ENCODE assay signal across 20 cellular contexts in genomic region chr5:163941068-163941467, GRCh38.
"Had no signal": no experiment of that assay in that cellular context is flagged by ENCODE, and none has a peak within 500 bp of the region (broad histone marks: within the 10 kb centered on the region; RNA-seq: fewer than 3 reads in every experiment).

No MANE protein-coding gene starts in this region.

- H3K79me2 ChIP-seq: parathyroid adenoma had no signal

- H2AFZ ChIP-seq: parathyroid adenoma had no signal

- H3K27me3 ChIP-seq: ascending aorta, breast epithelium, neutrophil, tibial artery had no signal

- H3K4me1 ChIP-seq: ascending aorta, breast epithelium, left ventricle myocardium inferior, parathyroid adenoma, tibial artery had no signal

- H3K4me1 Mint-ChIP-seq: activated CD8-positive, alpha-beta memory T cell treated with anti-CD3 and anti-CD28 coated beads, Interleukin-2, amount 10 ng/mL, durations not matched to agents 7 days and 5 days; activated naive CD4-positive, alpha-beta T cell treated with anti-CD3 and anti-CD28 coated beads, Interleukin-2, amount 10 ng/mL, durations not matched to agents 7 days and 5 days; naive thymus-derived CD4-positive, alpha-beta T cell had no signal

- H3K4me3 ChIP-seq: ascending aorta, breast epithelium, left ventricle myocardium inferior, mucosa of descending colon, tibial artery had no signal

- H3K27ac Mint-ChIP-seq: activated CD4-positive, alpha-beta memory T cell treated with anti-CD3 and anti-CD28 coated beads for 36 hours; activated CD8-positive, alpha-beta memory T cell treated with anti-CD3 and anti-CD28 coated beads, Interleukin-2, amount 10 ng/mL, durations not matched to agents 7 days and 5 days; activated naive CD4-positive, alpha-beta T cell treated with anti-CD3 and anti-CD28 coated beads, Interleukin-2, amount 10 ng/mL, durations not matched to agents 7 days and 5 days; naive thymus-derived CD4-positive, alpha-beta T cell; stimulated activated naive B cell treated with anti-CD40 and anti-IgM and Interleukin-4, amounts not matched to agents 10 μg/mL and 1 μg/mL and 100 μg/mL, for 72 hours had no signal

- ATAC-seq: activated CD8-positive, alpha-beta memory T cell treated with anti-CD3 and anti-CD28 coated beads, Interleukin-2, amount 10 ng/mL, durations not matched to agents 7 days and 5 days; mucosa of descending colon; naive thymus-derived CD4-positive, alpha-beta T cell; stimulated activated naive B cell treated with anti-CD40 and anti-IgM and Interleukin-4, amounts not matched to agents 10 μg/mL and 1 μg/mL and 100 μg/mL, for 72 hours had no signal

- H3K4me3 Mint-ChIP-seq: activated CD4-positive, alpha-beta memory T cell treated with anti-CD3 and anti-CD28 coated beads for 36 hours; activated CD8-positive, alpha-beta memory T cell treated with anti-CD3 and anti-CD28 coated beads, Interleukin-2, amount 10 ng/mL, durations not matched to agents 7 days and 5 days; activated naive CD4-positive, alpha-beta T cell treated with anti-CD3 and anti-CD28 coated beads, Interleukin-2, amount 10 ng/mL, durations not matched to agents 7 days and 5 days; naive thymus-derived CD4-positive, alpha-beta T cell; stimulated activated naive B cell treated with anti-CD40 and anti-IgM and Interleukin-4, amounts not matched to agents 10 μg/mL and 1 μg/mL and 100 μg/mL, for 72 hours had no signal

- H3K9me3 ChIP-seq: ascending aorta, mucosa of descending colon, neutrophil, tibial artery had no signal

- H3K27ac ChIP-seq: ascending aorta, breast epithelium, left ventricle myocardium inferior, neutrophil, parathyroid adenoma, tibial artery had no signal

- DNase-seq: activated CD4-positive, alpha-beta memory T cell treated with anti-CD3 and anti-CD28 coated beads for 36 hours; activated CD8-positive, alpha-beta memory T cell treated with anti-CD3 and anti-CD28 coated beads, Interleukin-2, amount 10 ng/mL, durations not matched to agents 7 days and 5 days; activated naive CD4-positive, alpha-beta T cell treated with anti-CD3 and anti-CD28 coated beads, Interleukin-2, amount 10 ng/mL, durations not matched to agents 7 days and 5 days; activated T-cell treated with anti-CD3 and anti-CD28 coated beads, Interleukin-2, amount 50 U/mL, for 1 hour; cerebellar nuclear complex; effector memory CD4-positive, alpha-beta T cell; foreskin fibroblast; hypothalamus; kidney; left ventricle myocardium inferior; mucosa of descending colon; naive thymus-derived CD4-positive, alpha-beta T cell; retina; stimulated activated naive B cell treated with anti-CD40 and anti-IgM and Interleukin-4, amounts not matched to agents 10 μg/mL and 1 μg/mL and 100 μg/mL, for 72 hours; tibial artery had no signal

- H3K9ac ChIP-seq: parathyroid adenoma had no signal

- H3K27me3 Mint-ChIP-seq: activated CD4-positive, alpha-beta memory T cell treated with anti-CD3 and anti-CD28 coated beads for 36 hours; activated CD8-positive, alpha-beta memory T cell treated with anti-CD3 and anti-CD28 coated beads, Interleukin-2, amount 10 ng/mL, durations not matched to agents 7 days and 5 days; activated naive CD4-positive, alpha-beta T cell treated with anti-CD3 and anti-CD28 coated beads, Interleukin-2, amount 10 ng/mL, durations not matched to agents 7 days and 5 days; naive thymus-derived CD4-positive, alpha-beta T cell; stimulated activated naive B cell treated with anti-CD40 and anti-IgM and Interleukin-4, amounts not matched to agents 10 μg/mL and 1 μg/mL and 100 μg/mL, for 72 hours had no signal

- H3K36me3 ChIP-seq: ascending aorta, breast epithelium, left ventricle myocardium inferior, neutrophil, tibial artery had no signal

- H3K9me3 Mint-ChIP-seq: activated CD4-positive, alpha-beta memory T cell treated with anti-CD3 and anti-CD28 coated beads for 36 hours; stimulated activated naive B cell treated with anti-CD40 and anti-IgM and Interleukin-4, amounts not matched to agents 10 μg/mL and 1 μg/mL and 100 μg/mL, for 72 hours had no signal

- H3K36me3 Mint-ChIP-seq: activated CD4-positive, alpha-beta memory T cell treated with anti-CD3 and anti-CD28 coated beads for 36 hours; activated CD8-positive, alpha-beta memory T cell treated with anti-CD3 and anti-CD28 coated beads, Interleukin-2, amount 10 ng/mL, durations not matched to agents 7 days and 5 days; activated naive CD4-positive, alpha-beta T cell treated with anti-CD3 and anti-CD28 coated beads, Interleukin-2, amount 10 ng/mL, durations not matched to agents 7 days and 5 days; naive thymus-derived CD4-positive, alpha-beta T cell had no signal

- FAIRE-seq: kidney, urothelium cell line had no signal
